1 cellular context compared by ENCODE assay signal in genomic region chr16:63652091-63652490, GRCh38.
TF ChIP-seq lines count a peak whose summit lies in the region.

No MANE protein-coding gene starts in this region.

TF ChIP-seq in WTC11, 78 proteins besides CTCF, POLR2A, EP300 and RAD21 (continued from another document):
- no peak for TF ChIP-seq ZNF532 (CRISPR knock-in tag; IDR thresholded peaks at IDR 0.05; ENCODE audit: borderline replicate concordance)
- no peak for TF ChIP-seq NR3C1 (CRISPR knock-in tag; conservative IDR thresholded peaks at IDR 0.05; ENCODE audit: low read depth)
- no peak for TF ChIP-seq SMAD3 (CRISPR knock-in tag; IDR thresholded peaks at IDR 0.05; ENCODE audit: borderline replicate concordance)
- TF ChIP-seq, protein P1, sequence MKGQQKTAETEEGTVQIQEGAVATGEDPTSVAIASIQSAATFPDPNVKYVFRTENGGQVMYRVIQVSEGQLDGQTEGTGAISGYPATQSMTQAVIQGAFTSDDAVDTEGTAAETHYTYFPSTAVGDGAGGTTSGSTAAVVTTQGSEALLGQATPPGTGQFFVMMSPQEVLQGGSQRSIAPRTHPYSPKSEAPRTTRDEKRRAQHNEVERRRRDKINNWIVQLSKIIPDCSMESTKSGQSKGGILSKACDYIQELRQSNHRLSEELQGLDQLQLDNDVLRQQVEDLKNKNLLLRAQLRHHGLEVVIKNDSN (CRISPR knock-in tag; IDR thresholded peaks at IDR 0.05): no peak
- no peak for TF ChIP-seq NR1H2 (CRISPR knock-in tag; IDR thresholded peaks at IDR 0.05)
- no peak for TF ChIP-seq ZNF317 (CRISPR knock-in tag; IDR thresholded peaks at IDR 0.05; ENCODE audit: borderline replicate concordance, low read depth)
